12 cellular contexts compared by ENCODE assay signal in genomic region chr6:5787054-5787720, GRCh38.
"Had no signal": no experiment of that assay in that cellular context is flagged by ENCODE, and none has a peak within 500 bp of the region (broad histone marks: within the 10 kb centered on the region; RNA-seq: fewer than 3 reads in every experiment).

No MANE protein-coding gene starts in this region.

- H3K27ac Mint-ChIP-seq: activated naive CD8-positive, alpha-beta T cell; WTC11 had no signal

- H3K36me3 ChIP-seq: thyroid gland, uterus had no signal

- H3K4me3 ChIP-seq: thyroid gland, uterus had no signal

- DNase-seq: activated CD4-positive, alpha-beta T cell treated with anti-CD3 and anti-CD28 coated beads for 48 hours; activated effector memory CD4-positive, alpha-beta T cell treated with Interleukin-2 at 50 U/mL for 16 hours; anterior cingulate cortex; dermis blood vessel endothelial cell; erythroblast; hippocampal formation; kidney glomerular epithelial cell; posterior cingulate gyrus; thyroid gland; uterus had no signal

- H3K9me3 Mint-ChIP-seq: WTC11 had no signal

- H3K9me3 ChIP-seq: thyroid gland, uterus had no signal

- H3K36me3 Mint-ChIP-seq: WTC11 had no signal

- H3K27me3 ChIP-seq: thyroid gland, uterus had no signal

- H3K4me3 Mint-ChIP-seq: activated naive CD8-positive, alpha-beta T cell; WTC11 had no signal

- H3K27ac ChIP-seq: thyroid gland, uterus had no signal

- H3K4me1 ChIP-seq: thyroid gland, uterus had no signal

- H3K27me3 Mint-ChIP-seq: activated naive CD8-positive, alpha-beta T cell had no signal
